ENCODE assay signal across 8 cellular contexts in genomic region chr13:42049454-42049780, GRCh38. TPM values are rescaled to one million over a fixed set of nuclear protein-coding genes. Genes with fewer than 3 reads are reported as not detected.
A peak's percentile ranks its signal among the peaks of the same experiment; 100 is the strongest.
DNase-seq lines count a peak whose midpoint lies in the region; TF ChIP-seq lines count a peak whose summit lies in the region.

No MANE protein-coding gene starts in this region.

- H3K27ac ChIP-seq in BLaER1 (peak overlapping the region; percentile 31; the same call in 1 of the 2 replicates), H9 (ENCODE audit: insufficient read length, low read depth, low read length) (no peak overlapping the region), suprapubic skin (peak overlapping the region; percentile 74)

- TF ChIP-seq CTCF in H9 (conservative IDR thresholded peaks at IDR 0.05) (no peak), suprapubic skin (IDR thresholded peaks at IDR 0.05) (no peak)

- POLR2A ChIA-PET in activated CD4-positive, alpha-beta memory T cell treated with anti-CD3 and anti-CD28 coated beads, Interleukin-2, amount 10 ng/mL, durations not matched to agents 7 days and 5 days (lab: Charles Lee), result interaction anchor here (1.0 kb wide), 1 partner anchor 223 kb away, joined by 3 read pairs; the partner anchor contains the start of gene AKAP11

- H3K4me2 ChIP-seq in BLaER1, result peak overlapping the region; percentile 99
- peak overlapping the region; percentile 92 for H3K4me2 ChIP-seq in H9 (ENCODE audit: insufficient read depth, insufficient read length, low read length)

- H3T11ph ChIP-seq in H9 (ENCODE audit: low read length), result no peak overlapping the region

- H2AFZ ChIP-seq in H9 (ENCODE audit: low read length), result no peak overlapping the region

- no CpG with 5 or more reads among the region's 11 CpGs for WGBS in H9 (ENCODE audit: extremely low coverage, insufficient read length, low lambda C conversion rate)
- WGBS in suprapubic skin, result 7% methylated on average over 10 of the region's 11 CpGs

- peak overlapping the region; percentile 89 for H3K18ac ChIP-seq in H9 (ENCODE audit: insufficient read length, low read depth, low read length)

- H3K4me1 ChIP-seq in BLaER1, result peaks cover 19% of the 10 kb centered on the region
- H3K4me1 ChIP-seq in H9 (ENCODE audit: insufficient read depth, low read length), result no peaks in the 10 kb centered on the region
- H3K4me1 ChIP-seq in suprapubic skin, result peaks cover 17% of the 10 kb centered on the region

- TF ChIP-seq EP300 in suprapubic skin (IDR thresholded peaks at IDR 0.05), result no peak

- H3K27me3 ChIP-seq in BLaER1, result peaks cover 17% of the 10 kb centered on the region
- H3K27me3 ChIP-seq in H9 (ENCODE audit: insufficient read depth, low read length), result no peaks in the 10 kb centered on the region; the same call in 1 of the 2 replicates
- H3K27me3 ChIP-seq in suprapubic skin, result no peaks in the 10 kb centered on the region

- no peak overlapping the region for H2BK20ac ChIP-seq in H9 (ENCODE audit: low read depth, low read length, poor library complexity, severe bottlenecking)

- H3K27me3 Mint-ChIP-seq in H9 (ENCODE audit: low read depth) (peaks cover 37% of the 10 kb centered on the region), immature natural killer cell (ENCODE audit: low read depth in 3 of 3) (peaks cover 5 to 17% (median 17%) of the 10 kb centered on the region in 3 donors)
- peaks cover 3% of the 10 kb centered on the region for H3K27me3 Mint-ChIP-seq in activated CD4-positive, alpha-beta memory T cell treated with anti-CD3 and anti-CD28 coated beads, Interleukin-2, amount 10 ng/mL, durations not matched to agents 7 days and 5 days

- TF ChIP-seq POLR2A in suprapubic skin (IDR thresholded peaks at IDR 0.05), result no peak

- DNase-seq in H9 (no peak), immature natural killer cell (peak in 2 of 3 donors; percentile 18 to 22), suprapubic skin (ENCODE audit: low spot score in 2 of 2) (no peak), NOMO-1 (lab: John Stamatoyannopoulos, UW; ENCODE audit: unreplicated experiment in 2 of 2) (no peak), NCI-H2171 (lab: John Stamatoyannopoulos, UW) (no peak), iPS-NIHi7 (ENCODE audit: extremely low spot score) (no peak)
- no peak for DNase-seq in activated CD4-positive, alpha-beta memory T cell treated with anti-CD3 and anti-CD28 coated beads, Interleukin-2, amount 10 ng/mL, durations not matched to agents 7 days and 5 days

- H2BK120ac ChIP-seq in H9 (ENCODE audit: low read depth, low read length, poor library complexity, severe bottlenecking), result no peak overlapping the region

- H3K4ac ChIP-seq in H9 (ENCODE audit: low read depth, low read length), result no peak overlapping the region

- no peaks in the 10 kb centered on the region for H3K9me3 ChIP-seq in BLaER1
- no peaks in the 10 kb centered on the region for H3K9me3 ChIP-seq in H9 (ENCODE audit: control insufficient read depth, low read depth, low read length)
- H3K9me3 ChIP-seq in suprapubic skin, result no peaks in the 10 kb centered on the region

- H3K36me3 ChIP-seq in BLaER1 (no peaks in the 10 kb centered on the region), suprapubic skin (no peaks in the 10 kb centered on the region)

- H3K27ac Mint-ChIP-seq in H9 (no peak overlapping the region), immature natural killer cell (no peak overlapping the region)
- peak overlapping the region; percentile 54 for H3K27ac Mint-ChIP-seq in activated CD4-positive, alpha-beta memory T cell treated with anti-CD3 and anti-CD28 coated beads, Interleukin-2, amount 10 ng/mL, durations not matched to agents 7 days and 5 days

- CTCF ChIA-PET in activated CD4-positive, alpha-beta memory T cell treated with anti-CD3 and anti-CD28 coated beads, Interleukin-2, amount 10 ng/mL, durations not matched to agents 7 days and 5 days (lab: Charles Lee), result no interaction called here

- no peak overlapping the region for H2BK12ac ChIP-seq in H9 (ENCODE audit: insufficient read length, low read depth, low read length)

- no peak overlapping the region for H3K56ac ChIP-seq in H9 (ENCODE audit: insufficient read length, low read depth, low read length)

- no peak overlapping the region for H3K23ac ChIP-seq in H9 (ENCODE audit: insufficient read length, low read depth, low read length)

- no peaks in the 10 kb centered on the region for H3K79me1 ChIP-seq in H9 (ENCODE audit: insufficient read depth, low read depth, low read length, poor library complexity, severe bottlenecking)

- H3K4me1 Mint-ChIP-seq in H9 (peaks cover 9 to 11% of the 10 kb centered on the region in 2 experiments), immature natural killer cell (peaks cover 13% of the 10 kb centered on the region in 2 donors)
- peaks cover 34% of the 10 kb centered on the region for H3K4me1 Mint-ChIP-seq in activated CD4-positive, alpha-beta memory T cell treated with anti-CD3 and anti-CD28 coated beads, Interleukin-2, amount 10 ng/mL, durations not matched to agents 7 days and 5 days

- H2AK5ac ChIP-seq in H9 (ENCODE audit: insufficient read length, low read length), result no peak overlapping the region

- peak overlapping the region; percentile 83 for H3K14ac ChIP-seq in H9 (ENCODE audit: insufficient read depth, low read length)

- H3K79me2 ChIP-seq in H9 (ENCODE audit: insufficient read depth, low read length), result no peaks in the 10 kb centered on the region

- H3K9me3 Mint-ChIP-seq in H9, result no peaks in the 10 kb centered on the region
- no peaks in the 10 kb centered on the region for H3K9me3 Mint-ChIP-seq in activated CD4-positive, alpha-beta memory T cell treated with anti-CD3 and anti-CD28 coated beads, Interleukin-2, amount 10 ng/mL, durations not matched to agents 7 days and 5 days
- H3K9me3 Mint-ChIP-seq in immature natural killer cell, result no peaks in the 10 kb centered on the region

- H3K4me3 ChIP-seq in BLaER1 (peak overlapping the region; percentile 94), suprapubic skin (peak overlapping the region; percentile 98)

- H3K36me3 Mint-ChIP-seq in H9 (ENCODE audit: insufficient read depth in 1 of 3, low read depth in 3 of 3), result no peaks in the 10 kb centered on the region
- peaks cover 35% of the 10 kb centered on the region for H3K36me3 Mint-ChIP-seq in activated CD4-positive, alpha-beta memory T cell treated with anti-CD3 and anti-CD28 coated beads, Interleukin-2, amount 10 ng/mL, durations not matched to agents 7 days and 5 days (ENCODE audit: low read depth)
- H3K36me3 Mint-ChIP-seq in immature natural killer cell, result peaks cover 0 to 3% (median 0%) of the 10 kb centered on the region in 3 donors

- H4K20me1 ChIP-seq in BLaER1 (peaks cover 89% of the 10 kb centered on the region), H9 (ENCODE audit: control insufficient read depth, insufficient read depth, insufficient read length) (no peaks in the 10 kb centered on the region)

- H3K4me3 Mint-ChIP-seq in H9, result peak overlapping the region; percentile 76 to 77
- peak overlapping the region; percentile 78 for H3K4me3 Mint-ChIP-seq in activated CD4-positive, alpha-beta memory T cell treated with anti-CD3 and anti-CD28 coated beads, Interleukin-2, amount 10 ng/mL, durations not matched to agents 7 days and 5 days
- H3K4me3 Mint-ChIP-seq in immature natural killer cell, result peak overlapping the region; percentile 80 to 87 (median 80)

- no peak overlapping the region for H4K91ac ChIP-seq in H9 (ENCODE audit: insufficient read length, low read depth, low read length)

- H4K8ac ChIP-seq in H9 (replicated peaks; ENCODE audit: insufficient read length, low read depth, low read length), result no peak overlapping the region

- H2BK15ac ChIP-seq in H9 (ENCODE audit: low read depth, low read length), result no peak overlapping the region

- H4K5ac ChIP-seq in H9 (ENCODE audit: insufficient read length, low read depth, low read length), result no peak overlapping the region

- peak overlapping the region; percentile 74 for H3K9ac ChIP-seq in BLaER1
- H3K9ac ChIP-seq in H9 (ENCODE audit: extremely low read depth, insufficient read length, low read length), result peak overlapping the region; percentile 67

- no peak overlapping the region for H2BK5ac ChIP-seq in H9 (ENCODE audit: insufficient read length, low read length)

- H3K23me2 ChIP-seq in H9 (ENCODE audit: insufficient read length, low read depth, low read length, poor library complexity, severe bottlenecking), result peaks cover 21% of the 10 kb centered on the region

RNA-seq across cellular contexts. Expression of gene DGKH, which starts 1.0 kb away (rescaled TPM):
- total RNA-seq in H9 (2021), result 7.0 and 8.6 TPM in 2 replicates
- total RNA-seq in activated CD4-positive, alpha-beta memory T cell treated with anti-CD3 and anti-CD28 coated beads, Interleukin-2, amount 10 ng/mL, durations not matched to agents 7 days and 5 days, result 10 to 100 TPM; 20.4 to 21.1 TPM
- 1 to 10 TPM in 1 of 3 donors, under 1 TPM in 1, not detected in 1; 0.03 to 1.1 TPM for polyA plus RNA-seq in immature natural killer cell
- total RNA-seq in suprapubic skin, result 10 to 100 TPM; 14.8 to 28.0 (median 16.9) TPM

Comparison
In these comparisons a context has a peak if more than half of its experiments do, and no peak if none do; other contexts are left out.
1. DNase-seq: peak in immature natural killer cell (2 of 3); none in H9 (single experiment), activated CD4-positive, alpha-beta memory T cell treated with anti-CD3 and anti-CD28 coated beads, Interleukin-2, amount 10 ng/mL, durations not matched to agents 7 days and 5 days (single experiment), suprapubic skin (0 of 2), NOMO-1 (0 of 2), NCI-H2171 (single experiment) and iPS-NIHi7 (single experiment).
2. Peak in every context shown above with its lines, with median percentiles within 50 percentile points of each other: H3K4me3 Mint-ChIP-seq.